8 cellular contexts compared by ENCODE assay signal in genomic region chr9:21831841-21832509, GRCh38. TPM values are rescaled to one million over a fixed set of nuclear protein-coding genes. Genes with fewer than 3 reads are reported as not detected.
A peak's percentile ranks its signal among the peaks of the same experiment; 100 is the strongest.
DNase-seq lines count a peak whose midpoint lies in the region; ATAC-seq and TF ChIP-seq lines count a peak whose summit lies in the region.

No MANE protein-coding gene starts in this region.

- no peak for TF ChIP-seq CTCF in RWPE1 (conservative IDR thresholded peaks at IDR 0.05; ENCODE audit: low read depth)
- no peak for TF ChIP-seq CTCF in fibroblast of mammary gland (conservative IDR thresholded peaks at IDR 0.05; ENCODE audit: control insufficient read depth, insufficient read depth, low read depth, low read length)
- TF ChIP-seq CTCF in endodermal cell (conservative IDR thresholded peaks at IDR 0.05): no peak

- H3K9me3 ChIP-seq in endodermal cell (ENCODE audit: control insufficient read depth, low read length): no peaks in the 10 kb centered on the region

- 90 to 94% methylated on average over 5 to 8 of the region's 8 CpGs for WGBS in endodermal cell (ENCODE audit: insufficient coverage in 1 of 2, insufficient read length in 1 of 2), 2 experiments

- peaks cover 98% of the 10 kb centered on the region for H3K36me3 ChIP-seq in endodermal cell (ENCODE audit: control insufficient read depth, insufficient read depth, low read length)

- H3K4me3 ChIP-seq in fibroblast of mammary gland (ENCODE audit: control insufficient read depth, low read depth, low read length): no peak overlapping the region
- no peak overlapping the region for H3K4me3 ChIP-seq in endodermal cell (ENCODE audit: low read length)

- CTCF ChIA-PET in RWPE1 (lab: Yijun Ruan, JAX): no interaction called here

- no peaks in the 10 kb centered on the region for H3K4me1 Mint-ChIP-seq in endodermal cell

- POLR2A ChIA-PET in RWPE1 (lab: Yijun Ruan, JAX; ENCODE audit: low non-redundant PET): no interaction called here

- no peaks in the 10 kb centered on the region for H3K27me3 ChIP-seq in endodermal cell (ENCODE audit: control insufficient read depth, insufficient read depth, low read length, poor library complexity, severe bottlenecking)

- no peaks in the 10 kb centered on the region for H3K4me1 ChIP-seq in endodermal cell (ENCODE audit: control insufficient read depth, insufficient read depth, low read length)

- H3K9ac ChIP-seq in endodermal cell (ENCODE audit: extremely low read depth, low read length, poor library complexity, severe bottlenecking): no peak overlapping the region

- peaks cover 97% of the 10 kb centered on the region for H3K36me3 Mint-ChIP-seq in endodermal cell (ENCODE audit: low read depth)

- no peaks in the 10 kb centered on the region for H3K27me3 Mint-ChIP-seq in endodermal cell (ENCODE audit: insufficient read depth)

- peak; percentile 68 for ATAC-seq in HG02870 (IDR thresholded peaks at IDR 0.05; ENCODE audit: unreplicated experiment)
- ATAC-seq in stimulated activated naive CD8-positive, alpha-beta T cell treated with anti-CD3 and anti-CD28 coated beads, Interleukin-15, Interleukin-2, amounts not matched to agents 100 U/mL and 50 U/mL, for 24 hours: peak; percentile 90

- H3K4me3 Mint-ChIP-seq in endodermal cell: no peak overlapping the region

- no peak overlapping the region for H3K27ac ChIP-seq in RWPE1
- no peak overlapping the region for H3K27ac ChIP-seq in endodermal cell (ENCODE audit: low read depth, low read length)

- H3K27ac Mint-ChIP-seq in endodermal cell: no peak overlapping the region

- peak; percentile 4 for DNase-seq in activated CD8-positive, alpha-beta memory T cell treated with anti-CD3 and anti-CD28 coated beads, Interleukin-2, amount 50 U/mL, for 24 hours (ENCODE audit: extremely low read depth)
- DNase-seq in activated CD8-positive, alpha-beta memory T cell treated with anti-CD3 and anti-CD28 coated beads, Interleukin-2, amount 50 U/mL, for 4 hours: no peak
- DNase-seq in RWPE1 (ENCODE audit: low spot score) (peak; percentile 58), fibroblast of mammary gland (ENCODE audit: low read depth) (peak; percentile 91), NCI-H2227 treated with DMSO at 0.1 percent for 48 hours (lab: John Stamatoyannopoulos, UW) (no peak), endodermal cell (no peak)
- DNase-seq in stimulated activated naive CD8-positive, alpha-beta T cell treated with anti-CD3 and anti-CD28 coated beads, Interleukin-15, Interleukin-2, amounts not matched to agents 100 U/mL and 50 U/mL, for 24 hours: peak; percentile 32

- H3K9me3 Mint-ChIP-seq in endodermal cell: no peaks in the 10 kb centered on the region

RNA-seq across cellular contexts. Expression of gene MTAP, which starts 29.5 kb away (rescaled TPM):
- total RNA-seq in endodermal cell: 10 to 100 TPM; 81.0 to 99.0 TPM
- 35.0 TPM for polyA plus RNA-seq in endodermal cell (2013, experiment 1 of 2)
- polyA plus RNA-seq in endodermal cell (2013, experiment 2 of 2): 31.5 TPM

Comparison
In these comparisons a context has a peak if more than half of its experiments do, and no peak if none do; other contexts are left out.
1. DNase-seq: peak in activated CD8-positive, alpha-beta memory T cell treated with anti-CD3 and anti-CD28 coated beads, Interleukin-2, amount 50 U/mL, for 24 hours (single experiment), RWPE1 (single experiment), fibroblast of mammary gland (single experiment) and stimulated activated naive CD8-positive, alpha-beta T cell treated with anti-CD3 and anti-CD28 coated beads, Interleukin-15, Interleukin-2, amounts not matched to agents 100 U/mL and 50 U/mL, for 24 hours (single experiment); none in activated CD8-positive, alpha-beta memory T cell treated with anti-CD3 and anti-CD28 coated beads, Interleukin-2, amount 50 U/mL, for 4 hours (single experiment), NCI-H2227 treated with DMSO at 0.1 percent for 48 hours (single experiment) and endodermal cell (single experiment).